Comparison of ENCODE assay signal across 1 cellular context in genomic region chr1:39898146-39898545, GRCh38.
TF ChIP-seq lines count a peak whose summit lies in the region.

No MANE protein-coding gene starts in this region.

TF ChIP-seq in K562, 482 proteins besides CTCF, POLR2A, EP300 and RAD21:
- TF ChIP-seq E2F3 (CRISPR knock-in tag; IDR thresholded peaks at IDR 0.05) (no peak), HOXB6 (CRISPR knock-in tag; IDR thresholded peaks at IDR 0.05; ENCODE audit: borderline replicate concordance) (no peak), SIRT6 (IDR thresholded peaks at IDR 0.05; ENCODE audit: low read depth, low read length) (no peak), BHLHE40 (IDR thresholded peaks at IDR 0.05; ENCODE audit: low read length) (no peak), ZNF780A (CRISPR knock-in tag; IDR thresholded peaks at IDR 0.05) (no peak), ELF1 (tag; IDR thresholded peaks at IDR 0.05) (no peak), MEF2A (IDR thresholded peaks at IDR 0.05; ENCODE audit: control insufficient read depth, low read depth, low read length) (no peak), ATF7 (IDR thresholded peaks at IDR 0.05) (no peak), ZNF592 (IDR thresholded peaks at IDR 0.05) (no peak), CREBBP (IDR thresholded peaks at IDR 0.05; ENCODE audit: low read depth, low read length) (no peak), ZNF512 (tag; IDR thresholded peaks at IDR 0.05) (no peak), ZNF280A (IDR thresholded peaks at IDR 0.05; ENCODE audit: low read depth, partially characterized antibody) (no peak), ZNF212 (CRISPR knock-in tag; IDR thresholded peaks at IDR 0.05) (no peak)
